ENCODE assay signal across 12 cellular contexts in genomic region chr3:146382386-146382785, GRCh38.
A peak's percentile ranks its signal among the peaks of the same experiment; 100 is the strongest.
DNase-seq lines count a peak whose midpoint lies in the region; ATAC-seq, FAIRE-seq and TF ChIP-seq lines count a peak whose summit lies in the region.
"Had no signal": no experiment of that assay in that cellular context is flagged by ENCODE, and none has a peak within 500 bp of the region (broad histone marks: within the 10 kb centered on the region; RNA-seq: fewer than 3 reads in every experiment).

No MANE protein-coding gene starts in this region.

- no peak overlapping the region for H3K4me2 ChIP-seq in GM12878 (ENCODE audit: control insufficient read depth, insufficient read depth)

- intact Hi-C loops in GM12878 (cut with micrococcal nuclease; ENCODE audit: unreplicated experiment) (no loop called here), heart left ventricle (cut with DNase I) (no loop called here)

- POLR2A ChIA-PET in GM12878 (lab: Charles Lee), result no interaction called here

- no peak for TF ChIP-seq POLR2A in GM12878 (IDR thresholded peaks at IDR 0.05; ENCODE audit: low read depth, low read length)
- no peak for TF ChIP-seq POLR2A in heart left ventricle (IDR thresholded peaks at IDR 0.05)

- TF ChIP-seq EP300 in GM12878 (IDR thresholded peaks at IDR 0.05; ENCODE audit: borderline replicate concordance in 1 of 2, control insufficient read depth in 1 of 2, low read depth in 2 of 2, low read length in 2 of 2), result no peak

- WGBS in GM12878 (ENCODE audit: insufficient coverage, insufficient replicate concordance, low lambda C conversion rate, missing lambda C conversion rate), result 57% methylated on average over 1 of the region's 1 CpG
- 88 to 100% (median 96%) methylated on average over 1 of the region's 1 CpG for WGBS in heart left ventricle, 4 donors

- no peak for ATAC-seq in GM12878
- no peak for ATAC-seq in GM21619 (IDR thresholded peaks at IDR 0.05; ENCODE audit: unreplicated experiment)
- no peak for ATAC-seq in HG02981 (IDR thresholded peaks at IDR 0.05; ENCODE audit: unreplicated experiment)
- ATAC-seq in heart left ventricle, result no peak
- ATAC-seq: activated T-cell treated with anti-CD3 and anti-CD28 coated beads, Interleukin-2, amount 50 U/mL, for 4 hours; lower lobe of right lung had no signal

- in situ Hi-C loops in GM12878 (cut with MboI) (no loop called here), GM13976 (cut with MboI; ENCODE audit: low sequenced_read_pairs, unreplicated experiment) (no loop called here)

- H3K4me1 ChIP-seq in GM12878 (ENCODE audit: control insufficient read depth, insufficient read depth, low read length) (no peaks in the 10 kb centered on the region), heart left ventricle (no peaks in the 10 kb centered on the region)
- H3K4me1 ChIP-seq: lower lobe of right lung, right atrium auricular region had no signal

- H3K9ac ChIP-seq in GM12878 (ENCODE audit: control insufficient read depth, insufficient read depth, low read length), result no peak overlapping the region

- SMC1A ChIA-PET in GM12878 (lab: Charles Lee; ENCODE audit: uncharacterized antibody, unreplicated experiment), result interaction anchor here (1.3 kb wide), 1 partner anchor 10 kb away, joined by 5 read pairs; no protein-coding TSS in a partner anchor

- H3K27me3 ChIP-seq in GM12878 (replicated peaks in 1 of 2; ENCODE audit: control insufficient read depth in 2 of 2, insufficient read depth in 2 of 2, low read length in 1 of 2) (no peaks in the 10 kb centered on the region), heart left ventricle (no peaks in the 10 kb centered on the region)
- H3K27me3 ChIP-seq: right atrium auricular region had no signal

- TF ChIP-seq RAD21 in GM12878 (IDR thresholded peaks at IDR 0.05; ENCODE audit: insufficient read depth, low read depth, low read length), result 0 out of 2 replicates have a peak, but pooled peaks have one; percentile 13

- no peaks in the 10 kb centered on the region for H3K79me2 ChIP-seq in GM12878 (ENCODE audit: control insufficient read depth, insufficient read depth, low read length)

- H3K4me3 ChIP-seq in GM12878 (no peak overlapping the region), heart left ventricle (no peak overlapping the region)
- H3K4me3 ChIP-seq: lower lobe of right lung, right atrium auricular region had no signal

- RAD21 ChIA-PET in GM12878 (lab: Charles Lee; ENCODE audit: unreplicated experiment), result no interaction called here

- H4K20me1 ChIP-seq in GM12878 (ENCODE audit: control insufficient read depth, insufficient read depth), result no peaks in the 10 kb centered on the region

- H3K9me3 ChIP-seq in GM12878 (replicated peaks; ENCODE audit: control insufficient read depth, insufficient read depth, low read length) (no peaks in the 10 kb centered on the region), heart left ventricle (no peaks in the 10 kb centered on the region)
- H3K9me3 ChIP-seq: lower lobe of right lung, right atrium auricular region had no signal

- FAIRE-seq in GM12878 (lab: Jason Lieb, UNC), result no peak

- CTCF ChIA-PET in GM12878 (lab: Yijun Ruan, JAX), result no interaction called here

- H2AFZ ChIP-seq in GM12878 (ENCODE audit: control insufficient read depth, low read depth, low read length), result no peak overlapping the region

- no peak for TF ChIP-seq CTCF in GM12878 (IDR thresholded peaks at IDR 0.05 in 2 of 3, conservative IDR thresholded peaks at IDR 0.05 in 1 of 3; ENCODE audit: control insufficient read depth in 2 of 3, extremely low read depth in 1 of 3, insufficient read depth in 1 of 3, low read depth in 3 of 3, low read length in 3 of 3)
- no peak for TF ChIP-seq CTCF in GM13976 (IDR thresholded peaks at IDR 0.05; ENCODE audit: borderline replicate concordance, control extremely low read depth, extremely low read depth, insufficient read depth, missing control alignments)
- TF ChIP-seq CTCF in heart left ventricle (IDR thresholded peaks at IDR 0.05), result peak in 1 of 12 donors; percentile 6

- DNase-seq in COR-L47 (lab: John Stamatoyannopoulos, UW), result peak; percentile 43
- peak; percentile 51 for DNase-seq in LHCN-M2 (ENCODE audit: low read depth)
- DNase-seq in GM12878 (ENCODE audit: low read depth, low spot score), result no peak
- DNase-seq in kidney glomerular epithelial cell (lab: John Stamatoyannopoulos, UW), result peak; percentile 5
- DNase-seq in GM13976 (ENCODE audit: low spot score), result no peak
- no peak for DNase-seq in heart left ventricle
- DNase-seq: activated T-cell treated with anti-CD3 and anti-CD28 coated beads, Interleukin-2, amount 50 U/mL, for 4 hours; lower lobe of right lung; NCI-H510A treated with DMSO at 0.1 percent for 48 hours had no signal

- H3K27ac ChIP-seq in GM12878 (ENCODE audit: control insufficient read depth, insufficient read depth), result no peak overlapping the region
- no peak overlapping the region for H3K27ac ChIP-seq in heart left ventricle
- H3K27ac ChIP-seq: lower lobe of right lung, right atrium auricular region had no signal

- H3K36me3 ChIP-seq in GM12878 (ENCODE audit: control insufficient read depth in 2 of 2, insufficient read depth in 2 of 2, low read length in 1 of 2) (no peaks in the 10 kb centered on the region), heart left ventricle (no peaks in the 10 kb centered on the region)
- H3K36me3 ChIP-seq: lower lobe of right lung, right atrium auricular region had no signal

- no TSS peak for BruUV-seq in GM12878 (replicated peaks; lab: Mats Ljungman, UMichigan)

TF ChIP-seq in GM12878, 131 proteins besides CTCF, POLR2A, EP300 and RAD21 (continues in another document):
- TF ChIP-seq KLF5 (IDR thresholded peaks at IDR 0.05; ENCODE audit: partially characterized antibody), result no peak
- TF ChIP-seq CHD4 (IDR thresholded peaks at IDR 0.05), result no peak
- TF ChIP-seq ZBTB40 (IDR thresholded peaks at IDR 0.05; ENCODE audit: borderline replicate concordance), result no peak
- TF ChIP-seq CUX1 (IDR thresholded peaks at IDR 0.05; ENCODE audit: insufficient replicate concordance, low read depth, low read length), result no peak
- TF ChIP-seq JUND (IDR thresholded peaks at IDR 0.05; ENCODE audit: low read depth, low read length), result no peak
- TF ChIP-seq NFIC (IDR thresholded peaks at IDR 0.05; ENCODE audit: low read depth, low read length), result no peak

Comparison
In these comparisons a context has a peak if more than half of its experiments do, and no peak if none do; other contexts are left out.
1. DNase-seq: peak in COR-L47 (single experiment), LHCN-M2 (single experiment) and kidney glomerular epithelial cell (single experiment); none in GM12878 (single experiment), GM13976 (single experiment) and heart left ventricle (0 of 5).